Comparison of ENCODE assay signal across 15 cellular contexts in genomic region chr12:100365411-100365810, GRCh38. TPM values are rescaled to one million over a fixed set of nuclear protein-coding genes. Genes with fewer than 3 reads are reported as not detected.
DNase-seq lines count a peak whose midpoint lies in the region; ATAC-seq and TF ChIP-seq lines count a peak whose summit lies in the region.
"Had no signal": no experiment of that assay in that cellular context is flagged by ENCODE, and none has a peak within 500 bp of the region (broad histone marks: within the 10 kb centered on the region; RNA-seq: fewer than 3 reads in every experiment).

No MANE protein-coding gene starts in this region.

- H2BK5ac ChIP-seq in mesendoderm (ENCODE audit: low read length) = no peak overlapping the region

- no peaks in the 10 kb centered on the region for H3K9me3 ChIP-seq in left ventricle myocardium inferior (replicated peaks)

- H3K79me2 ChIP-seq in mesendoderm (ENCODE audit: control insufficient read depth, insufficient read depth, low read length) = no peaks in the 10 kb centered on the region

- no peak overlapping the region for H4K8ac ChIP-seq in mesendoderm (ENCODE audit: low read depth, low read length)

- H3K27me3 ChIP-seq in left ventricle myocardium inferior (ENCODE audit: low read depth) = peaks cover 24% of the 10 kb centered on the region
- no peaks in the 10 kb centered on the region for H3K27me3 ChIP-seq in mesendoderm (ENCODE audit: insufficient read depth, low read length, poor library complexity)
- H3K27me3 ChIP-seq: BLaER1 treated with 17β-estradiol and CSF1 and Interleukin-3, amounts not matched to agents 10 nM and 100 nM had no signal

- DNase-seq in left ventricle myocardium inferior (no peak), Right ventricle myocardium inferior (ENCODE audit: missing footprints) (no peak), dermis blood vessel endothelial cell (peak; percentile 76), lung microvascular endothelial cell (ENCODE audit: low read depth in 2 of 2) (peak; percentile 1 to 74), NCI-H187 (lab: John Stamatoyannopoulos, UW) (no peak), mesendoderm (no peak)
- no peak for DNase-seq in activated T-cell treated with anti-CD3 and anti-CD28 coated beads, Interleukin-2, amount 50 U/mL, for 24 hours
- DNase-seq: ACHN; CD4-positive, CD25-positive, alpha-beta regulatory T cell; DMS53; GF-D8; GM23248; H7 had no signal

- H2BK120ac ChIP-seq in mesendoderm (ENCODE audit: low read depth, low read length) = no peak overlapping the region

- H3K23ac ChIP-seq in mesendoderm (ENCODE audit: low read length) = no peak overlapping the region

- H4K5ac ChIP-seq in mesendoderm (ENCODE audit: low read length) = no peak overlapping the region

- H3K18ac ChIP-seq in mesendoderm (ENCODE audit: low read length) = no peak overlapping the region

- no peak overlapping the region for H3K56ac ChIP-seq in mesendoderm (ENCODE audit: low read length)

- no peak overlapping the region for H2BK15ac ChIP-seq in mesendoderm (replicated peaks; ENCODE audit: low read depth)

- H3K9me3 Mint-ChIP-seq in activated T-cell treated with anti-CD3 and anti-CD28 coated beads, Interleukin-2, amount 50 U/mL, for 24 hours = no peaks in the 10 kb centered on the region

- H3K27ac ChIP-seq in left ventricle myocardium inferior (replicated peaks) (peak overlapping the region; percentile 75), mesendoderm (ENCODE audit: low read depth, low read length) (no peak overlapping the region)
- H3K27ac ChIP-seq: BLaER1 treated with 17β-estradiol and CSF1 and Interleukin-3, amounts not matched to agents 10 nM and 100 nM; GM23248 had no signal

- no peak overlapping the region for H3K27ac Mint-ChIP-seq in activated T-cell treated with anti-CD3 and anti-CD28 coated beads, Interleukin-2, amount 50 U/mL, for 24 hours

- H3K4me3 ChIP-seq in left ventricle myocardium inferior = no peak overlapping the region
- H3K4me3 ChIP-seq in mesendoderm (ENCODE audit: low read length) = no peak overlapping the region
- H3K4me3 ChIP-seq: BLaER1 treated with 17β-estradiol and CSF1 and Interleukin-3, amounts not matched to agents 10 nM and 100 nM; GM23248 had no signal

- no peak overlapping the region for H3K4me3 Mint-ChIP-seq in activated T-cell treated with anti-CD3 and anti-CD28 coated beads, Interleukin-2, amount 50 U/mL, for 24 hours
- H3K4me3 Mint-ChIP-seq: CD4-positive, CD25-positive, alpha-beta regulatory T cell had no signal

- WGBS in mesendoderm (ENCODE audit: extremely low coverage, insufficient coverage, low lambda C conversion rate) = no CpG with 5 or more reads among the region's 2 CpGs

- H3K79me1 ChIP-seq in mesendoderm (ENCODE audit: low read length) = no peaks in the 10 kb centered on the region

- H3K36me3 Mint-ChIP-seq in activated T-cell treated with anti-CD3 and anti-CD28 coated beads, Interleukin-2, amount 50 U/mL, for 24 hours (ENCODE audit: low read depth) = no peaks in the 10 kb centered on the region
- H3K36me3 Mint-ChIP-seq: CD4-positive, CD25-positive, alpha-beta regulatory T cell had no signal

- no peaks in the 10 kb centered on the region for H3K4me1 Mint-ChIP-seq in activated T-cell treated with anti-CD3 and anti-CD28 coated beads, Interleukin-2, amount 50 U/mL, for 24 hours (ENCODE audit: low read depth)
- H3K4me1 Mint-ChIP-seq: CD4-positive, CD25-positive, alpha-beta regulatory T cell had no signal

- no peak overlapping the region for H3K9ac ChIP-seq in mesendoderm (ENCODE audit: low read length)
- H3K9ac ChIP-seq: BLaER1 treated with 17β-estradiol and CSF1 and Interleukin-3, amounts not matched to agents 10 nM and 100 nM; GM23248 had no signal

- no peak overlapping the region for H2AK5ac ChIP-seq in mesendoderm (ENCODE audit: low read length)

- ATAC-seq in Right ventricle myocardium inferior = no peak

- H3K4ac ChIP-seq in mesendoderm (ENCODE audit: low read depth, low read length) = no peak overlapping the region

- TF ChIP-seq CTCF in left ventricle myocardium inferior (IDR thresholded peaks at IDR 0.05; ENCODE audit: borderline replicate concordance) = no peak

- H3K36me3 ChIP-seq in left ventricle myocardium inferior (no peaks in the 10 kb centered on the region), mesendoderm (ENCODE audit: control insufficient read depth, insufficient read depth, low read length) (no peaks in the 10 kb centered on the region)
- H3K36me3 ChIP-seq: BLaER1 treated with 17β-estradiol and CSF1 and Interleukin-3, amounts not matched to agents 10 nM and 100 nM had no signal

- H3K27me3 Mint-ChIP-seq in activated T-cell treated with anti-CD3 and anti-CD28 coated beads, Interleukin-2, amount 50 U/mL, for 24 hours = peaks cover 9% of the 10 kb centered on the region

- H3K4me1 ChIP-seq in left ventricle myocardium inferior (peaks cover 14% of the 10 kb centered on the region), mesendoderm (ENCODE audit: control insufficient read depth, low read depth, low read length) (no peaks in the 10 kb centered on the region)
- H3K4me1 ChIP-seq: BLaER1 treated with 17β-estradiol and CSF1 and Interleukin-3, amounts not matched to agents 10 nM and 100 nM had no signal

- no peak overlapping the region for H3K4me2 ChIP-seq in mesendoderm (ENCODE audit: low read length)
- H3K4me2 ChIP-seq: BLaER1 treated with 17β-estradiol and CSF1 and Interleukin-3, amounts not matched to agents 10 nM and 100 nM had no signal

- intact Hi-C loops in left ventricle myocardium inferior (cut with micrococcal nuclease) (no loop called here), Right ventricle myocardium inferior (cut with DNase I) (no loop called here)

RNA-seq across cellular contexts. Expression of gene SLC17A8, which starts 8.5 kb away (rescaled TPM):
- total RNA-seq in left ventricle myocardium inferior (not detected), Right ventricle myocardium inferior (not detected), dermis blood vessel endothelial cell (not detected in 2 replicates), lung microvascular endothelial cell (not detected in 2 replicates)
- polyA plus RNA-seq in mesendoderm (2013, experiment 1 of 2) = 0.03 TPM
- polyA plus RNA-seq in mesendoderm (2013, experiment 2 of 2) = 0.03 TPM
- total RNA-seq: A172; CD4-positive, CD25-positive, alpha-beta regulatory T cell; GM23248; H7 had no signal
- polyA plus RNA-seq: CD4-positive, CD25-positive, alpha-beta regulatory T cell; GM23248 had no signal

Comparison
In these comparisons a context has a peak if more than half of its experiments do, and no peak if none do; other contexts are left out.
1. DNase-seq: peak in dermis blood vessel endothelial cell (single experiment) and lung microvascular endothelial cell (2 of 2); none in left ventricle myocardium inferior (single experiment), Right ventricle myocardium inferior (single experiment), NCI-H187 (0 of 2), activated T-cell treated with anti-CD3 and anti-CD28 coated beads, Interleukin-2, amount 50 U/mL, for 24 hours (single experiment) and mesendoderm (single experiment).